ENCODE assay signal across 1 cellular context in genomic region chr12:57146925-57147640, GRCh38.
A peak's percentile ranks its signal among the peaks of the same experiment; 100 is the strongest.
TF ChIP-seq lines count a peak whose summit lies in the region.

LRP1-AS (minus strand) TSS chr12:57147619.

TF ChIP-seq in HepG2, 621 proteins besides CTCF, POLR2A, EP300 and RAD21 (continued from another document):
- no peak for TF ChIP-seq ZEB1 (IDR thresholded peaks at IDR 0.05; ENCODE audit: insufficient replicate concordance, low read depth)
- TF ChIP-seq MLXIP (CRISPR knock-in tag; IDR thresholded peaks at IDR 0.05; ENCODE audit: borderline replicate concordance): no peak
- TF ChIP-seq NFAT5 (CRISPR knock-in tag; IDR thresholded peaks at IDR 0.05): no peak
- TF ChIP-seq, protein P1, sequence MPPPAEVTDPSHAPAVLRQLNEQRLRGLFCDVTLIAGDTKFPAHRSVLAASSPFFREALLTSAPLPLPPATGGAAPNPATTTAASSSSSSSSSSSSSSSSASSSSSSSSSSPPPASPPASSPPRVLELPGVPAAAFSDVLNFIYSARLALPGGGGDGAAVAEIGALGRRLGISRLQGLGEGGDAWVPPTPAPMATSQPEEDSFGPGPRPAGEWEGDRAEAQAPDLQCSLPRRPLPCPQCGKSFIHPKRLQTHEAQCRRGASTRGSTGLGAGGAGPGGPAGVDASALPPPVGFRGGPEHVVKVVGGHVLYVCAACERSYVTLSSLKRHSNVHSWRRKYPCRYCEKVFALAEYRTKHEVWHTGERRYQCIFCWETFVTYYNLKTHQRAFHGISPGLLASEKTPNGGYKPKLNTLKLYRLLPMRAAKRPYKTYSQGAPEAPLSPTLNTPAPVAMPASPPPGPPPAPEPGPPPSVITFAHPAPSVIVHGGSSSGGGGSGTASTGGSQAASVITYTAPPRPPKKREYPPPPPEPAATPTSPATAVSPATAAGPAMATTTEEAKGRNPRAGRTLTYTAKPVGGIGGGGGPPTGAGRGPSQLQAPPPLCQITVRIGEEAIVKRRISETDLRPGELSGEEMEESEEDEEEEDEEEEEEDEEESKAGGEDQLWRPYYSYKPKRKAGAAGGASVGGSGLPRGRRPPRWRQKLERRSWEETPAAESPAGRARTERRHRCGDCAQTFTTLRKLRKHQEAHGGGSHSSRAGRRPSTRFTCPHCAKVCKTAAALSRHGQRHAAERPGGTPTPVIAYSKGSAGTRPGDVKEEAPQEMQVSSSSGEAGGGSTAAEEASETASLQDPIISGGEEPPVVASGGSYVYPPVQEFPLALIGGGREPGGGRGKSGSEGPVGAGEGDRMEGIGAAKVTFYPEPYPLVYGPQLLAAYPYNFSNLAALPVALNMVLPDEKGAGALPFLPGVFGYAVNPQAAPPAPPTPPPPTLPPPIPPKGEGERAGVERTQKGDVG (CRISPR knock-in tag; IDR thresholded peaks at IDR 0.05; ENCODE audit: borderline replicate concordance): no peak
- TF ChIP-seq TFDP1 (CRISPR knock-in tag; IDR thresholded peaks at IDR 0.05; ENCODE audit: borderline replicate concordance): no peak
- no peak for TF ChIP-seq CERS6 (CRISPR knock-in tag; IDR thresholded peaks at IDR 0.05)
- TF ChIP-seq, protein P2, sequence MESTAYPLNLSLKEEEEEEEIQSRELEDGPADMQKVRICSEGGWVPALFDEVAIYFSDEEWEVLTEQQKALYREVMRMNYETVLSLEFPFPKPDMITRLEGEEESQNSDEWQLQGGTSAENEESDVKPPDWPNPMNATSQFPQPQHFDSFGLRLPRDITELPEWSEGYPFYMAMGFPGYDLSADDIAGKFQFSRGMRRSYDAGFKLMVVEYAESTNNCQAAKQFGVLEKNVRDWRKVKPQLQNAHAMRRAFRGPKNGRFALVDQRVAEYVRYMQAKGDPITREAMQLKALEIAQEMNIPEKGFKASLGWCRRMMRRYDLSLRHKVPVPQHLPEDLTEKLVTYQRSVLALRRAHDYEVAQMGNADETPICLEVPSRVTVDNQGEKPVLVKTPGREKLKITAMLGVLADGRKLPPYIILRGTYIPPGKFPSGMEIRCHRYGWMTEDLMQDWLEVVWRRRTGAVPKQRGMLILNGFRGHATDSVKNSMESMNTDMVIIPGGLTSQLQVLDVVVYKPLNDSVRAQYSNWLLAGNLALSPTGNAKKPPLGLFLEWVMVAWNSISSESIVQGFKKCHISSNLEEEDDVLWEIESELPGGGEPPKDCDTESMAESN (CRISPR knock-in tag; conservative IDR thresholded peaks at IDR 0.05): 0 out of 2 replicates have a peak, but pooled peaks have one; percentile 18
- no peak for TF ChIP-seq YY1 (IDR thresholded peaks at IDR 0.05; ENCODE audit: insufficient read depth, insufficient replicate concordance, low read depth, low read length)
- TF ChIP-seq ATAD3A (CRISPR knock-in tag; IDR thresholded peaks at IDR 0.05): no peak
- TF ChIP-seq NCOA1 (CRISPR knock-in tag; IDR thresholded peaks at IDR 0.05): no peak
- TF ChIP-seq CHCHD3 (CRISPR knock-in tag; IDR thresholded peaks at IDR 0.05): no peak
